ENCODE assay signal across 7 cellular contexts in the genomic region with DNA sequence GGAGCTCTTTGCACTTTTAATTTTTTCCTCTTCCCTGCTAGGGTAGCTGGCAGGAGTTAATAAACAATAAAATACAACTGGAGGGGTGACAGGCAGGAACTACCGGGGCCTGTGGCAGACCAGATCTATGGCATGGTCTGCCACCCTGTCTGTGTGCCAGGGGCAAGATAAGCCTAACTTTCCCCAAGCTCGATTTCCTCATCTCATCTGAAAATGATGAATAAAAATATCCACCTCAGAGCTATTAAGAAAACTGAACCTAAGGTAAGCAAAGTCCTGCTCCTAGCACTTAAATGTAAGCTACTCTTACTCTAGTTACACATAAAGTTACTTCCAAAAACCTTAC. TPM values are rescaled to one million over a fixed set of nuclear protein-coding genes. Genes with fewer than 3 reads are reported as not detected.
DNase-seq lines count a peak whose midpoint lies in the region; ATAC-seq and TF ChIP-seq lines count a peak whose summit lies in the region.

No MANE protein-coding gene starts in this region.

- H3K9me3 Mint-ChIP-seq in WTC11, result no peaks in the 10 kb centered on the region

- ATAC-seq in HCT116, result no peak
- ATAC-seq in WTC11, result no peak
- ATAC-seq in HG02571 (IDR thresholded peaks at IDR 0.05; ENCODE audit: unreplicated experiment), result no peak

- peak overlapping the region; percentile 76 for H3K9ac ChIP-seq in HCT116 (ENCODE audit: low read length)

- H3K79me2 ChIP-seq in HCT116 (ENCODE audit: insufficient read depth, low read length) (peaks cover 11% of the 10 kb centered on the region), hepatocyte (peaks cover 30% of the 10 kb centered on the region)

- intact Hi-C loops in HCT116 (cut with micrococcal nuclease) (loop anchor here (1.0 kb wide), 1 partner anchor 183 kb away; no protein-coding TSS in a partner anchor), spleen (cut with DNase I; ENCODE audit: low total_unique reads) (no loop called here)

- TF ChIP-seq CTCF in HCT116 (IDR thresholded peaks at IDR 0.05 in 2 of 3, conservative IDR thresholded peaks at IDR 0.05 in 1 of 3; ENCODE audit: borderline replicate concordance in 1 of 3, insufficient read depth in 1 of 3, low read depth in 2 of 3, low read length in 2 of 3) (no peak), WTC11 (IDR thresholded peaks at IDR 0.05) (no peak), hepatocyte (IDR thresholded peaks at IDR 0.05; ENCODE audit: poor library complexity) (no peak), spleen (IDR thresholded peaks at IDR 0.05 in 8 of 11, conservative IDR thresholded peaks at IDR 0.05 in 3 of 11) (no peak)

- 35% methylated on average over 2 of the region's 2 CpGs for WGBS in hepatocyte (ENCODE audit: low lambda C conversion rate, missing lambda C conversion rate)
- 2 to 10% (median 5%) methylated on average over 2 of the region's 2 CpGs for WGBS in spleen, 5 donors

- peak overlapping the region; percentile 77 to 97 for H3K4me3 ChIP-seq in HCT116 (replicated peaks in 1 of 2; ENCODE audit: low read depth in 1 of 2, low read length in 2 of 2)
- H3K4me3 ChIP-seq in hepatocyte, result peak overlapping the region; percentile 22
- H3K4me3 ChIP-seq in spleen, result peak overlapping the region; percentile 62 to 83 (median 70)

- RAD21 ChIA-PET in HCT116 (lab: Charles Lee; ENCODE audit: low non-redundant PET in 1 of 2, low total read pairs in 2 of 2, uncharacterized antibody in 2 of 2, unreplicated experiment in 2 of 2), result interaction anchor here in 1 of 2 experiments (1.2 to 2.0 kb wide), 2 partner anchors 11 to 182 kb away, joined by 9 to 10 read pairs; a partner anchor contains a TSS

- 0 out of 4 replicates have a peak, but pooled peaks cover 0 to 3% of the 10 kb centered on the region in 2 experiments for H3K36me3 ChIP-seq in HCT116 (ENCODE audit: control insufficient read depth in 1 of 2, insufficient read depth in 2 of 2, low read length in 2 of 2)
- H3K36me3 ChIP-seq in hepatocyte (replicated peaks; ENCODE audit: insufficient read depth, low read depth), result no peaks in the 10 kb centered on the region
- H3K36me3 ChIP-seq in spleen, result peaks cover 0 to 20% (median 9%) of the 10 kb centered on the region in 6 donors

- H3K4me2 ChIP-seq in HCT116 (ENCODE audit: low read length), result peak overlapping the region; percentile 96
- H3K4me2 ChIP-seq in hepatocyte, result peak overlapping the region; percentile 100

- no peaks in the 10 kb centered on the region for H4K20me1 ChIP-seq in HCT116 (ENCODE audit: insufficient read depth)
- H4K20me1 ChIP-seq in hepatocyte (ENCODE audit: insufficient read depth, poor library complexity, severe bottlenecking), result no peaks in the 10 kb centered on the region

- peak overlapping the region; percentile 88 for H3K27ac ChIP-seq in HCT116 (ENCODE audit: low read depth, low read length)
- peak overlapping the region; percentile 97 for H3K27ac ChIP-seq in hepatocyte
- peak overlapping the region; percentile 90 to 99 (median 96) for H3K27ac ChIP-seq in spleen

- H3K9me3 ChIP-seq in HCT116 (ENCODE audit: control insufficient read depth in 1 of 2, insufficient read depth in 1 of 2, low read depth in 1 of 2, low read length in 2 of 2), result no peaks in the 10 kb centered on the region
- no peaks in the 10 kb centered on the region for H3K9me3 ChIP-seq in hepatocyte (ENCODE audit: low read depth)
- H3K9me3 ChIP-seq in spleen, result no peaks in the 10 kb centered on the region

- H3K9me2 ChIP-seq in HCT116 (ENCODE audit: insufficient read depth) (no peaks in the 10 kb centered on the region), hepatocyte (replicated peaks; ENCODE audit: insufficient read depth) (no peaks in the 10 kb centered on the region)

- TF ChIP-seq RAD21 in HCT116 (IDR thresholded peaks at IDR 0.05; ENCODE audit: low read depth), result no peak

- CTCF ChIA-PET in HCT116 (lab: Charles Lee) (interaction anchor here (1.1 to 9.8 kb wide), 4 partner anchors 13 to 182 kb away, joined by 3 to 130 read pairs (median 14); a partner anchor contains a TSS), WTC11 (lab: Charles Lee) (interaction anchor here (0.6 to 9.9 kb wide), 10 partner anchors 11 to 239 kb away, joined by 3 to 172 read pairs (median 4); a partner anchor contains a TSS)

- TF ChIP-seq POLR2A in HCT116 (IDR thresholded peaks at IDR 0.05; ENCODE audit: borderline replicate concordance, extremely low read depth, insufficient read depth, insufficient read length) (no peak), spleen (IDR thresholded peaks at IDR 0.05) (no peak)

- H2AFZ ChIP-seq in HCT116 (ENCODE audit: low read depth, low read length, poor library complexity, severe bottlenecking), result peak overlapping the region; percentile 37
- peak overlapping the region; percentile 69 for H2AFZ ChIP-seq in hepatocyte

- no peak for DNase-seq in HCT116 (ENCODE audit: low read depth, low spot score)
- no peak for DNase-seq in WTC11 (ENCODE audit: low spot score)
- DNase-seq in hepatocyte (ENCODE audit: low spot score), result no peak
- no peak for DNase-seq in spleen
- DNase-seq in mesenteric fat pad (ENCODE audit: low spot score), result no peak
- no peak for DNase-seq in NCI-H524 treated with DMSO at 0.1 percent for 48 hours (lab: John Stamatoyannopoulos, UW)

- no peaks in the 10 kb centered on the region for H3K27me3 Mint-ChIP-seq in WTC11 (ENCODE audit: low read depth)

- H3K27me3 ChIP-seq in HCT116 (ENCODE audit: insufficient read depth, low read length) (no peaks in the 10 kb centered on the region), hepatocyte (no peaks in the 10 kb centered on the region), spleen (replicated peaks in 1 of 7) (no peaks in the 10 kb centered on the region)

- peak overlapping the region; percentile 83 for H3K4me3 Mint-ChIP-seq in WTC11

- peaks cover 5% of the 10 kb centered on the region; the same call in 1 of the 2 replicates for H3K36me3 Mint-ChIP-seq in WTC11

- POLR2A ChIA-PET in HCT116 (lab: Charles Lee) (interaction anchor here (0.6 to 0.8 kb wide), 4 partner anchors 8 to 186 kb away, joined by 3 read pairs; no protein-coding TSS in a partner anchor), WTC11 (lab: Charles Lee) (interaction anchor here (0.7 to 1.5 kb wide), 3 partner anchors 15 to 295 kb away, joined by 3 to 4 read pairs (median 3); a partner anchor contains a TSS)

- peaks cover 37% of the 10 kb centered on the region for H3K4me1 Mint-ChIP-seq in WTC11

- H3K27ac Mint-ChIP-seq in WTC11, result peak overlapping the region; percentile 93

- H3K4me1 ChIP-seq in HCT116 (ENCODE audit: control insufficient read depth in 1 of 2, insufficient read depth in 2 of 2, low read length in 2 of 2) (peaks cover 10 to 23% of the 10 kb centered on the region in 2 experiments; a peak in 3 of 4 replicates), hepatocyte (ENCODE audit: insufficient read depth) (peaks cover 11% of the 10 kb centered on the region), spleen (peaks cover 20 to 51% (median 38%) of the 10 kb centered on the region in 6 donors)

- BruUV-seq in HCT116 (replicated peaks; lab: Mats Ljungman, UMichigan), result TSS peak; percentile 88

TF ChIP-seq in HCT116, 20 proteins besides CTCF, POLR2A, EP300 and RAD21 (continues in another document):
- no peak for TF ChIP-seq SIN3A (IDR thresholded peaks at IDR 0.05; ENCODE audit: low read depth)
- TF ChIP-seq ZFX (IDR thresholded peaks at IDR 0.05), result no peak

TF ChIP-seq in WTC11, 78 proteins besides CTCF, POLR2A, EP300 and RAD21 (continues in another document):
- TF ChIP-seq, protein P1, sequence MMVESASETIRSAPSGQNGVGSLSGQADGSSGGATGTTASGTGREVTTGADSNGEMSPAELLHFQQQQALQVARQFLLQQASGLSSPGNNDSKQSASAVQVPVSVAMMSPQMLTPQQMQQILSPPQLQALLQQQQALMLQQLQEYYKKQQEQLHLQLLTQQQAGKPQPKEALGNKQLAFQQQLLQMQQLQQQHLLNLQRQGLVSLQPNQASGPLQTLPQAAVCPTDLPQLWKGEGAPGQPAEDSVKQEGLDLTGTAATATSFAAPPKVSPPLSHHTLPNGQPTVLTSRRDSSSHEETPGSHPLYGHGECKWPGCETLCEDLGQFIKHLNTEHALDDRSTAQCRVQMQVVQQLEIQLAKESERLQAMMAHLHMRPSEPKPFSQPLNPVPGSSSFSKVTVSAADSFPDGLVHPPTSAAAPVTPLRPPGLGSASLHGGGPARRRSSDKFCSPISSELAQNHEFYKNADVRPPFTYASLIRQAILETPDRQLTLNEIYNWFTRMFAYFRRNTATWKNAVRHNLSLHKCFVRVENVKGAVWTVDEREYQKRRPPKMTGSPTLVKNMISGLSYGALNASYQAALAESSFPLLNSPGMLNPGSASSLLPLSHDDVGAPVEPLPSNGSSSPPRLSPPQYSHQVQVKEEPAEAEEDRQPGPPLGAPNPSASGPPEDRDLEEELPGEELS (CRISPR knock-in tag; IDR thresholded peaks at IDR 0.05), result no peak

RNA-seq across cellular contexts. Expression of a gene that starts 0.9 kb away (rescaled TPM):
- total RNA-seq in HCT116 (2021; ENCODE audit: unreplicated experiment) (18.7 TPM), WTC11 (2021) (17.8 to 24.2 TPM (median 19.1 TPM) in 3 replicates), hepatocyte (20.6 and 21.7 TPM in 2 replicates), spleen (10 to 100 TPM; 18.2 to 27.4 (median 22.6) TPM), mesenteric fat pad (26.1 TPM)
- 16.2 and 18.9 TPM in 2 replicates for polyA plus RNA-seq in HCT116 (2012)
- polyA plus RNA-seq in hepatocyte (25.4 and 30.7 TPM in 2 replicates), spleen (10 to 100 TPM; 10.5 to 19.4 (median 16.4) TPM)

RNA-seq across cellular contexts. Expression of a gene that starts 12.3 kb away (rescaled TPM):
- total RNA-seq in HCT116 (2021; ENCODE audit: unreplicated experiment) (36.4 TPM), WTC11 (2021) (23.5 to 28.5 TPM (median 23.6 TPM) in 3 replicates), hepatocyte (0.80 TPM in 1 of 2 replicates, not detected in the other), spleen (1 to 10 TPM in 1 of 7 donors, under 1 TPM in 2, not detected in 4; 0.63 to 2.1 (median 0.81) TPM), mesenteric fat pad (0.39 TPM)
- polyA plus RNA-seq in HCT116 (2012), result 46.0 and 46.3 TPM in 2 replicates
- polyA plus RNA-seq in hepatocyte (2.1 and 3.2 TPM in 2 replicates), spleen (1 to 10 TPM in 1 of 3 donors, under 1 TPM in 2; 0.35 to 1.2 (median 0.52) TPM)

RNA-seq across cellular contexts. Expression of a gene that starts 23.9 kb away (rescaled TPM):
- total RNA-seq in HCT116 (2021; ENCODE audit: unreplicated experiment) (53.2 TPM), WTC11 (2021) (47.6 to 57.5 TPM (median 51.5 TPM) in 3 replicates), hepatocyte (18.6 and 31.5 TPM in 2 replicates), spleen (10 to 100 TPM; 22.9 to 36.5 (median 26.1) TPM), mesenteric fat pad (23.2 TPM)
- 31.5 and 32.2 TPM in 2 replicates for polyA plus RNA-seq in HCT116 (2012)
- polyA plus RNA-seq in hepatocyte (20.2 and 21.5 TPM in 2 replicates), spleen (10 to 100 TPM; 15.7 to 24.6 (median 17.6) TPM)

RNA-seq across cellular contexts. Expression of a gene that starts 28.9 kb away (rescaled TPM):
- total RNA-seq in HCT116 (2021; ENCODE audit: unreplicated experiment) (122 TPM), WTC11 (2021) (108 to 115 TPM (median 110 TPM) in 3 replicates), hepatocyte (195 and 216 TPM in 2 replicates), spleen (100 to 1,000 TPM; 124 to 219 (median 133) TPM), mesenteric fat pad (133 TPM)
- 142 and 154 TPM in 2 replicates for polyA plus RNA-seq in HCT116 (2012)
- polyA plus RNA-seq in hepatocyte (338 and 366 TPM in 2 replicates), spleen (100 to 1,000 TPM; 176 to 205 (median 177) TPM)

RNA-seq across cellular contexts. Expression of a gene that starts 33.1 kb away (rescaled TPM):
- total RNA-seq in HCT116 (2021; ENCODE audit: unreplicated experiment) (76.8 TPM), WTC11 (2021) (66.7 to 72.2 TPM (median 66.9 TPM) in 3 replicates), hepatocyte (45.7 and 48.2 TPM in 2 replicates), spleen (10 to 100 TPM; 11.4 to 23.3 (median 13.2) TPM), mesenteric fat pad (66.3 TPM)
- 63.9 and 73.1 TPM in 2 replicates for polyA plus RNA-seq in HCT116 (2012)
- polyA plus RNA-seq in hepatocyte (68.8 and 73.8 TPM in 2 replicates), spleen (10 to 100 TPM in 1 of 3 donors, 1 to 10 TPM in 2; 7.0 to 13.7 (median 7.7) TPM)

Comparison
In these comparisons a context has a peak if more than half of its experiments do, and no peak if none do; other contexts are left out.
1. H3K4me3 ChIP-seq: peak in every context shown above with its lines; median percentile 87 in HCT116; 70 in spleen; 22 in hepatocyte.